8 cellular contexts compared by ENCODE assay signal in the genomic region with DNA sequence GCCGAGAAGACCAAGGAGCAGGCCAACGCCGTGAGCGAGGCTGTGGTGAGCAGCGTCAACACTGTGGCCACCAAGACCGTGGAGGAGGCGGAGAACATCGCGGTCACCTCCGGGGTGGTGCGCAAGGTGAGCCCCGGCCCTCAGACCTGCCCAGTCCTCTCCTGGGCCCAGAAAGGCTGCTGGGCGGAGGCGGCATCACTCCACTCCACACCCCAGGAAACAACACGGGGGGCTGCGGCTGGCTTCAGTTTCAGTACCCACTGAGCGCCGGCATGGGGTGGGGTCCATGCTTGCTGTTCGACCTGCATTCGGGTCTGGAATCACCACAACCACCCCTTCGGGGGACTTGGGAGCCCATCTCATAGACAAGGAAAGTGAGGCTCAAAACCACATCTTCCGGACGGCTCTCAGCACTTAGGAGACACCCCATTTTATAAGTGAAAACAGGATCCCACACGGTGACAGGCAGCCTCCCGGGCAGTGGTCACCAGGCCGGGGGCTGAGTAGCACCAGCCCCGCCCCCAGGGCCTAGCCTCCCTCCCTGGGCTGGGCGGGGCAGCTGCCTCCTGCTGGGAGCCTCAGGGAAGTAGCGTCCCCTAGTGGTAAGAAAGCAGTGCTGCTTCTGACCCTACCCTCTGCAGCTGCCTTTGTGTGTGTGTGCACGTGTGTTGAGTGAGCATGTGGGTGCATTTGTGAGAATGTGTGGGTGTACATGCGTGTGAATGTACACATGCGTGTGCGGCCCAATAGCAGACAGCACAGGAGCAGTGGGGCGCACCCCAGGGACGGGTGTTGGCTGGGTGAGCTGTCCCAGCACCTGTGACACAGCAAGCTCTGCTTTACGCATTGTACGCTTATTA. TPM values are rescaled to one million over a fixed set of nuclear protein-coding genes. Genes with fewer than 3 reads are reported as not detected.
DNase-seq lines count a peak whose midpoint lies in the region; ATAC-seq and TF ChIP-seq lines count a peak whose summit lies in the region.

No MANE protein-coding gene starts in this region.

- DNase-seq in CD14-positive monocyte (ENCODE audit: low spot score) (peak; percentile 54), RKO (ENCODE audit: low spot score) (peak; percentile 69), choroid plexus epithelial cell (ENCODE audit: low read depth) (peak; percentile 67), lower lobe of right lung (peak; percentile 60), NCI-H2029 (lab: John Stamatoyannopoulos, UW) (no peak), NCI-H128 (lab: John Stamatoyannopoulos, UW; ENCODE audit: unreplicated experiment) (no peak)

- H3K27ac ChIP-seq in lower lobe of right lung = peak overlapping the region; percentile 78

- no peaks in the 10 kb centered on the region for H3K36me3 ChIP-seq in lower lobe of right lung

- no peak overlapping the region for H3K27ac Mint-ChIP-seq in CD14-positive monocyte

- H3K9me3 ChIP-seq in lower lobe of right lung = no peaks in the 10 kb centered on the region

- H3K4me3 ChIP-seq in choroid plexus epithelial cell (ENCODE audit: low read depth, low read length) (no peak overlapping the region), lower lobe of right lung (peak overlapping the region; percentile 54)

- H3K27me3 Mint-ChIP-seq in CD14-positive monocyte (ENCODE audit: low read depth in 3 of 3) = peaks cover 1 to 12% (median 5%) of the 10 kb centered on the region in 3 donors

- peaks cover 37% of the 10 kb centered on the region for H3K4me1 ChIP-seq in lower lobe of right lung

- intact Hi-C loops in CD14-positive monocyte (cut with micrococcal nuclease) (no loop called here), lower lobe of right lung (cut with DNase I) (no loop called here)

- H3K4me1 Mint-ChIP-seq in CD14-positive monocyte = peaks cover 32% of the 10 kb centered on the region

- TF ChIP-seq CTCF in CD14-positive monocyte (IDR thresholded peaks at IDR 0.05) = peak; percentile 80
- peak; percentile 85 for TF ChIP-seq CTCF in choroid plexus epithelial cell (conservative IDR thresholded peaks at IDR 0.05; ENCODE audit: low read depth, low read length)
- TF ChIP-seq CTCF in lower lobe of right lung (IDR thresholded peaks at IDR 0.05) = peak; percentile 87

- peak; percentile 72 for ATAC-seq in GM18511 (IDR thresholded peaks at IDR 0.05; ENCODE audit: unreplicated experiment)
- ATAC-seq in HG03095 (IDR thresholded peaks at IDR 0.05; ENCODE audit: unreplicated experiment) = peak; percentile 64
- peak; percentile 69 to 75 for ATAC-seq in lower lobe of right lung

- H3K4me3 Mint-ChIP-seq in CD14-positive monocyte = no peak overlapping the region

- H3K36me3 Mint-ChIP-seq in CD14-positive monocyte = no peaks in the 10 kb centered on the region

- peaks cover 0 to 2% (median 0%) of the 10 kb centered on the region in 7 donors for H3K9me3 Mint-ChIP-seq in CD14-positive monocyte

- H3K27me3 ChIP-seq in lower lobe of right lung (ENCODE audit: low read depth) = no peaks in the 10 kb centered on the region

RNA-seq across cellular contexts. Expression of a gene that starts 1.8 kb away (rescaled TPM):
- polyA plus RNA-seq in CD14-positive monocyte = not detected
- total RNA-seq in lower lobe of right lung = 25.0 TPM

RNA-seq across cellular contexts. Expression of a gene that starts 2.8 kb away (rescaled TPM):
- polyA plus RNA-seq in CD14-positive monocyte = under 1 TPM in 1 of 2 donors, not detected in 1; 0.07 TPM
- total RNA-seq in lower lobe of right lung = 53.1 TPM

RNA-seq across cellular contexts. Expression of a gene that starts 8.0 kb away (rescaled TPM):
- polyA plus RNA-seq in CD14-positive monocyte = not detected
- 158 TPM for total RNA-seq in lower lobe of right lung

RNA-seq across cellular contexts. Expression of a gene that starts 59.9 kb away (rescaled TPM):
- polyA plus RNA-seq in CD14-positive monocyte = not detected
- not detected for total RNA-seq in lower lobe of right lung

Comparison
In these comparisons a context has a peak if more than half of its experiments do, and no peak if none do; other contexts are left out.
1. DNase-seq: peak in CD14-positive monocyte (single experiment), RKO (single experiment), choroid plexus epithelial cell (single experiment) and lower lobe of right lung (single experiment); none in NCI-H2029 (single experiment) and NCI-H128 (single experiment).
2. Peak in every context shown above with its lines, with median percentiles within 50 percentile points of each other: CTCF ChIP-seq and ATAC-seq.